14 cellular contexts compared by ENCODE assay signal in genomic region chr10:127398140-127398966, GRCh38.
DNase-seq lines count a peak whose midpoint lies in the region; FAIRE-seq and TF ChIP-seq lines count a peak whose summit lies in the region.
"Had no signal": no experiment of that assay in that cellular context is flagged by ENCODE, and none has a peak within 500 bp of the region (broad histone marks: within the 10 kb centered on the region; RNA-seq: fewer than 3 reads in every experiment).

No MANE protein-coding gene starts in this region.

- H3K36me3 ChIP-seq in breast epithelium (no peaks in the 10 kb centered on the region), brain microvascular endothelial cell (replicated peaks) (no peaks in the 10 kb centered on the region)

- H3K27me3 Mint-ChIP-seq in MCF 10A (ENCODE audit: insufficient read depth, unreplicated experiment): no peaks in the 10 kb centered on the region

- no peaks in the 10 kb centered on the region for H3K4me1 Mint-ChIP-seq in MCF 10A (ENCODE audit: insufficient read depth, unreplicated experiment)

- H3K9me3 Mint-ChIP-seq in MCF 10A (ENCODE audit: unreplicated experiment): no peaks in the 10 kb centered on the region

- H3K4me3 Mint-ChIP-seq in MCF 10A (ENCODE audit: unreplicated experiment): no peak overlapping the region

- TF ChIP-seq POLR2A in breast epithelium (IDR thresholded peaks at IDR 0.05) (no peak), GM12892 (IDR thresholded peaks at IDR 0.05; ENCODE audit: low read depth, low read length) (no peak)

- POLR2A ChIA-PET in MCF 10A (lab: Yijun Ruan, JAX) (no interaction called here), HEK293T (lab: Yijun Ruan, JAX) (no interaction called here)

- H3K27ac ChIP-seq in breast epithelium: no peak overlapping the region
- H3K27ac ChIP-seq in brain microvascular endothelial cell: no peak overlapping the region
- H3K27ac ChIP-seq: A549, upper lobe of left lung had no signal

- H3K36me3 Mint-ChIP-seq in MCF 10A (ENCODE audit: insufficient read depth, unreplicated experiment): no peaks in the 10 kb centered on the region

- DNase-seq in MCF 10A (ENCODE audit: unreplicated experiment) (peak; percentile 5), breast epithelium (ENCODE audit: low spot score in 2 of 2) (no peak), brain microvascular endothelial cell (peak; percentile 72), iris pigment epithelial cell (ENCODE audit: low read depth) (peak; percentile 65), urothelium cell line (ENCODE audit: low spot score) (peak; percentile 33), ureter (ENCODE audit: low spot score) (no peak), HEK293T (ENCODE audit: extremely low spot score) (no peak), GM12892 (ENCODE audit: insufficient read length) (no peak)
- DNase-seq: activated T-cell treated with anti-CD3 and anti-CD28 coated beads for 4 hours, NCI-H1092 treated with DMSO at 0.1 percent for 48 hours, NCI-H526 treated with DMSO at 0.1 percent for 48 hours, upper lobe of left lung had no signal

- FAIRE-seq in urothelium cell line (lab: Jason Lieb, UNC) (no peak), GM12892 (lab: Jason Lieb, UNC) (no peak)
- FAIRE-seq: A549, G401.6 had no signal

- intact Hi-C loops in MCF 10A (cut with micrococcal nuclease): no loop called here
- intact Hi-C loops in breast epithelium (cut with DNase I; ENCODE audit: low total_unique reads): no loop called here

- BruUV-seq in MCF 10A (replicated peaks; lab: Mats Ljungman, UMichigan): no TSS peak

- no peak overlapping the region for H3K27ac Mint-ChIP-seq in MCF 10A (ENCODE audit: low read depth, unreplicated experiment)

- H3K27me3 ChIP-seq in breast epithelium (no peaks in the 10 kb centered on the region), brain microvascular endothelial cell (replicated peaks) (no peaks in the 10 kb centered on the region)
- H3K27me3 ChIP-seq: upper lobe of left lung had no signal

- CTCF ChIA-PET in MCF 10A (lab: Yijun Ruan, JAX) (interaction anchor here (0.7 kb wide), 1 partner anchor 958 kb away, joined by 3 read pairs; no protein-coding TSS in a partner anchor), HEK293T (lab: Yijun Ruan, JAX) (no interaction called here)

- no peaks in the 10 kb centered on the region for H3K4me1 ChIP-seq in breast epithelium
- H3K4me1 ChIP-seq: A549, upper lobe of left lung had no signal

- H3K9me3 ChIP-seq in breast epithelium: no peaks in the 10 kb centered on the region
- H3K9me3 ChIP-seq: A549, upper lobe of left lung had no signal

- H3K4me3 ChIP-seq in breast epithelium: no peak overlapping the region
- no peak overlapping the region for H3K4me3 ChIP-seq in brain microvascular endothelial cell (ENCODE audit: low read depth, low read length)
- H3K4me3 ChIP-seq: A549, upper lobe of left lung had no signal

- in situ Hi-C loops in brain microvascular endothelial cell (cut with HindIII; ENCODE audit: low pct_ligation_motif_present, low sequenced_read_pairs): no loop called here

- no peak for TF ChIP-seq CTCF in MCF 10A (IDR thresholded peaks at IDR 0.05; ENCODE audit: unreplicated experiment)
- TF ChIP-seq CTCF in breast epithelium (IDR thresholded peaks at IDR 0.05): no peak
- TF ChIP-seq CTCF in brain microvascular endothelial cell (IDR thresholded peaks at IDR 0.05; ENCODE audit: low read depth, low read length, missing control alignments): no peak

TF ChIP-seq in HEK293T, 16 proteins besides CTCF, POLR2A, EP300 and RAD21:
- no peak for TF ChIP-seq BHLHE40 (IDR thresholded peaks at IDR 0.05; ENCODE audit: borderline replicate concordance)
- TF ChIP-seq L3MBTL2 (conservative IDR thresholded peaks at IDR 0.05): no peak
- no peak for TF ChIP-seq FOXK2 (IDR thresholded peaks at IDR 0.05)
- no peak for TF ChIP-seq FOXA1 (IDR thresholded peaks at IDR 0.05)
- no peak for TF ChIP-seq FOXM1 (IDR thresholded peaks at IDR 0.05; ENCODE audit: borderline replicate concordance)
- no peak for TF ChIP-seq LEF1 (IDR thresholded peaks at IDR 0.05; ENCODE audit: borderline replicate concordance)
- no peak for TF ChIP-seq TARDBP (IDR thresholded peaks at IDR 0.05)
- TF ChIP-seq ELF4 (IDR thresholded peaks at IDR 0.05): no peak
- no peak for TF ChIP-seq SUZ12 (IDR thresholded peaks at IDR 0.05)
- no peak for TF ChIP-seq CTBP1 (IDR thresholded peaks at IDR 0.05; ENCODE audit: borderline replicate concordance)
- TF ChIP-seq ARNT (IDR thresholded peaks at IDR 0.05): no peak

Comparison
In these comparisons a context has a peak if more than half of its experiments do, and no peak if none do; other contexts are left out.
1. DNase-seq: peak in MCF 10A (single experiment), brain microvascular endothelial cell (single experiment), iris pigment epithelial cell (single experiment) and urothelium cell line (single experiment); none in breast epithelium (0 of 2), ureter (single experiment), HEK293T (single experiment) and GM12892 (single experiment).